Comparison of ENCODE assay signal across 24 cellular contexts in genomic region chr3:181267312-181267711, GRCh38.
DNase-seq lines count a peak whose midpoint lies in the region; ATAC-seq, FAIRE-seq and TF ChIP-seq lines count a peak whose summit lies in the region.
"Had no signal": no experiment of that assay in that cellular context is flagged by ENCODE, and none has a peak within 500 bp of the region (broad histone marks: within the 10 kb centered on the region; RNA-seq: fewer than 3 reads in every experiment).

No MANE protein-coding gene starts in this region.

- TF ChIP-seq RAD21 in A549 (conservative IDR thresholded peaks at IDR 0.05 in 1 of 2, IDR thresholded peaks at IDR 0.05 in 1 of 2), result no peak

- H3K27ac ChIP-seq in A549 (no peak overlapping the region), HEK293 (ENCODE audit: extremely low read depth, low read depth, low read length) (no peak overlapping the region), angular gyrus (ENCODE audit: low read depth, low read length) (peak overlapping the region; percentile 56)
- H3K27ac ChIP-seq: BLaER1 treated with 17β-estradiol and CSF1 and Interleukin-3, amounts not matched to agents 10 nM and 100 nM; C4-2B had no signal

- no peaks in the 10 kb centered on the region for H3K9me3 ChIP-seq in A549
- H3K9me3 ChIP-seq in HEK293 (ENCODE audit: control insufficient read depth, insufficient read depth, low read depth, low read length), result no peaks in the 10 kb centered on the region
- H3K9me3 ChIP-seq: BLaER1 treated with 17β-estradiol and CSF1 and Interleukin-3, amounts not matched to agents 10 nM and 100 nM had no signal

- no peak for TF ChIP-seq EP300 in A549 (IDR thresholded peaks at IDR 0.05)

- CTCF ChIA-PET in A549 (lab: Yijun Ruan, JAX) (no interaction called here), HEK293 (lab: Yijun Ruan, JAX) (interaction anchor here (0.7 kb wide), 1 partner anchor 49 kb away, joined by 3 read pairs; no protein-coding TSS in a partner anchor)

- no peak for DNase-seq in A549 (ENCODE audit: low read depth in 1 of 2, low spot score in 1 of 2)
- DNase-seq in amniotic stem cell (lab: John Stamatoyannopoulos, UW), result no peak
- no peak for DNase-seq in activated T-cell treated with anti-CD3 and anti-CD28 coated beads, Interleukin-2, amount 50 U/mL, for 48 hours
- DNase-seq: 8988T; AML-193; CD4-positive, alpha-beta memory T cell; CD4-positive, CD25-positive, alpha-beta regulatory T cell; CD8-positive, alpha-beta memory T cell; COR-L47; DMS 273 treated with DMSO at 0.1 percent for 48 hours; DMS153; DMS53; DMS79; DND-41; EL; GDM1 had no signal

- no peak for FAIRE-seq in A549 (lab: Jason Lieb, UNC)
- FAIRE-seq: A204.1, GM12878, GM12892, GM18507 had no signal

- H3K4me2 ChIP-seq in A549, result no peak overlapping the region
- H3K4me2 ChIP-seq: BLaER1 treated with 17β-estradiol and CSF1 and Interleukin-3, amounts not matched to agents 10 nM and 100 nM had no signal

- TF ChIP-seq POLR2A in A549 (IDR thresholded peaks at IDR 0.05; ENCODE audit: low read length), result no peak

- no peaks in the 10 kb centered on the region for H3K4me1 ChIP-seq in A549
- no peaks in the 10 kb centered on the region for H3K4me1 ChIP-seq in HEK293 (ENCODE audit: control insufficient read depth, insufficient read depth, low read length)
- H3K4me1 ChIP-seq: BLaER1 treated with 17β-estradiol and CSF1 and Interleukin-3, amounts not matched to agents 10 nM and 100 nM had no signal

- no peak for TF ChIP-seq CTCF in A549 (IDR thresholded peaks at IDR 0.05)
- no peak for TF ChIP-seq CTCF in HEK293 (tag by site-specific recombination; IDR thresholded peaks at IDR 0.05)

- POLR2A ChIA-PET in A549 (lab: Yijun Ruan, JAX) (no interaction called here), HEK293 (lab: Yijun Ruan, JAX) (no interaction called here)

- H3K36me3 ChIP-seq in HEK293 (ENCODE audit: control insufficient read depth in 2 of 2, insufficient read depth in 1 of 2, low read length in 2 of 2), result no peaks in the 10 kb centered on the region
- H3K36me3 ChIP-seq: BLaER1 treated with 17β-estradiol and CSF1 and Interleukin-3, amounts not matched to agents 10 nM and 100 nM had no signal

- H3K4me3 ChIP-seq in A549, result no peak overlapping the region
- no peak overlapping the region for H3K4me3 ChIP-seq in HEK293 (ENCODE audit: low read depth, low read length)
- H3K4me3 ChIP-seq: BLaER1 treated with 17β-estradiol and CSF1 and Interleukin-3, amounts not matched to agents 10 nM and 100 nM; GM12878 had no signal

- no peak for ATAC-seq in A549
- ATAC-seq: GM12878 had no signal

TF ChIP-seq in A549, 52 proteins besides CTCF, POLR2A, EP300 and RAD21:
- TF ChIP-seq FOSB (CRISPR knock-in tag; IDR thresholded peaks at IDR 0.05) (no peak), HDAC2 (IDR thresholded peaks at IDR 0.05) (no peak), RARB (CRISPR knock-in tag; IDR thresholded peaks at IDR 0.05) (no peak), HOXB5 (CRISPR knock-in tag; IDR thresholded peaks at IDR 0.05) (no peak), HOXB13 (CRISPR knock-in tag; IDR thresholded peaks at IDR 0.05; ENCODE audit: low read depth) (no peak), ZC3H11A (IDR thresholded peaks at IDR 0.05) (peak; percentile 55), CEBPB (IDR thresholded peaks at IDR 0.05) (no peak)
- TF ChIP-seq, protein P1, sequence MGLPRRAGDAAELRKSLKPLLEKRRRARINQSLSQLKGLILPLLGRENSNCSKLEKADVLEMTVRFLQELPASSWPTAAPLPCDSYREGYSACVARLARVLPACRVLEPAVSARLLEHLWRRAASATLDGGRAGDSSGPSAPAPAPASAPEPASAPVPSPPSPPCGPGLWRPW (IDR thresholded peaks at IDR 0.05), result no peak

TF ChIP-seq in HEK293, 187 proteins besides CTCF, POLR2A, EP300 and RAD21 (continues in another document):
- TF ChIP-seq ZNF530 (tag by site-specific recombination; IDR thresholded peaks at IDR 0.05; ENCODE audit: low read depth), result peak; percentile 68; the same call in 1 of the 2 replicates
- peak; percentile 72 for TF ChIP-seq ZXDB (tag by site-specific recombination; IDR thresholded peaks at IDR 0.05)
- no peak for TF ChIP-seq ZNF169 (tag by site-specific recombination; IDR thresholded peaks at IDR 0.05)
- TF ChIP-seq ZNF266 (tag by site-specific recombination; IDR thresholded peaks at IDR 0.05; ENCODE audit: low read depth), result 0 out of 2 replicates have a peak, but pooled peaks have one; percentile 48
- TF ChIP-seq, protein P2, sequence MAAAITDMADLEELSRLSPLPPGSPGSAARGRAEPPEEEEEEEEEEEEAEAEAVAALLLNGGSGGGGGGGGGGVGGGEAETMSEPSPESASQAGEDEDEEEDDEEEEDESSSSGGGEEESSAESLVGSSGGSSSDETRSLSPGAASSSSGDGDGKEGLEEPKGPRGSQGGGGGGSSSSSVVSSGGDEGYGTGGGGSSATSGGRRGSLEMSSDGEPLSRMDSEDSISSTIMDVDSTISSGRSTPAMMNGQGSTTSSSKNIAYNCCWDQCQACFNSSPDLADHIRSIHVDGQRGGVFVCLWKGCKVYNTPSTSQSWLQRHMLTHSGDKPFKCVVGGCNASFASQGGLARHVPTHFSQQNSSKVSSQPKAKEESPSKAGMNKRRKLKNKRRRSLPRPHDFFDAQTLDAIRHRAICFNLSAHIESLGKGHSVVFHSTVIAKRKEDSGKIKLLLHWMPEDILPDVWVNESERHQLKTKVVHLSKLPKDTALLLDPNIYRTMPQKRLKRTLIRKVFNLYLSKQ (tag by site-specific recombination; IDR thresholded peaks at IDR 0.05; ENCODE audit: borderline replicate concordance), result 0 out of 2 replicates have a peak, but pooled peaks have one; percentile 61
- TF ChIP-seq ZNF426 (tag by site-specific recombination; IDR thresholded peaks at IDR 0.05), result peak; percentile 95
- peak; percentile 96 for TF ChIP-seq ZNF394 (tag by site-specific recombination; IDR thresholded peaks at IDR 0.05; ENCODE audit: borderline replicate concordance)
- TF ChIP-seq, protein P3, sequence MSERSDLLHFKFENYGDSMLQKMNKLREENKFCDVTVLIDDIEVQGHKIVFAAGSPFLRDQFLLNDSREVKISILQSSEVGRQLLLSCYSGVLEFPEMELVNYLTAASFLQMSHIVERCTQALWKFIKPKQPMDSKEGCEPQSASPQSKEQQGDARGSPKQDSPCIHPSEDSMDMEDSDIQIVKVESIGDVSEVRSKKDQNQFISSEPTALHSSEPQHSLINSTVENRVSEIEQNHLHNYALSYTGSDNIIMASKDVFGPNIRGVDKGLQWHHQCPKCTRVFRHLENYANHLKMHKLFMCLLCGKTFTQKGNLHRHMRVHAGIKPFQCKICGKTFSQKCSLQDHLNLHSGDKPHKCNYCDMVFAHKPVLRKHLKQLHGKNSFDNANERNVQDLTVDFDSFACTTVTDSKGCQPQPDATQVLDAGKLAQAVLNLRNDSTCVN (tag by site-specific recombination; optimal IDR thresholded peaks at IDR 0.05), result no peak
- TF ChIP-seq ZNF623 (tag by site-specific recombination; IDR thresholded peaks at IDR 0.05), result peak; percentile 81
- peak; percentile 95 for TF ChIP-seq ZNF518A (tag by site-specific recombination; conservative IDR thresholded peaks at IDR 0.05; ENCODE audit: low read depth)
- peak; percentile 35 for TF ChIP-seq ZNF654 (tag by site-specific recombination; IDR thresholded peaks at IDR 0.05; ENCODE audit: low read depth)
- TF ChIP-seq ZNF501 (tag by site-specific recombination; IDR thresholded peaks at IDR 0.05), result peak; percentile 82; the same call in 1 of the 2 replicates
- 0 out of 2 replicates have a peak, but pooled peaks have one; percentile 28 for TF ChIP-seq ZNF610 (tag by site-specific recombination; IDR thresholded peaks at IDR 0.05; ENCODE audit: borderline replicate concordance)
- 0 out of 2 replicates have a peak, but pooled peaks have one; percentile 36 for TF ChIP-seq ZNF138 (tag by site-specific recombination; IDR thresholded peaks at IDR 0.05; ENCODE audit: borderline replicate concordance)
- peak; percentile 69; the same call in 1 of the 2 replicates for TF ChIP-seq ZNF202 (tag by site-specific recombination; IDR thresholded peaks at IDR 0.05; ENCODE audit: borderline replicate concordance)
- peak; percentile 61; the same call in 1 of the 2 replicates for TF ChIP-seq ZNF404 (tag by site-specific recombination; IDR thresholded peaks at IDR 0.05)

Comparison
In these comparisons a context has a peak if more than half of its experiments do, and no peak if none do; other contexts are left out.
1. Of the 5 proteins assayed by ChIP-seq in both HEK293 and A549: peak only in HEK293: REST; only in A549: none; in both: none; in neither: 4.